Comparison of ENCODE assay signal across 8 cellular contexts in genomic region chr19:1449467-1450442, GRCh38. TPM values are rescaled to one million over a fixed set of nuclear protein-coding genes. Genes with fewer than 3 reads are reported as not detected.
DNase-seq lines count a peak whose midpoint lies in the region; ATAC-seq lines count a peak whose summit lies in the region.

APC2 (plus strand) TSS chr19:1450121; CDS start chr19:1453002, 2,881 bp downstream.

- H3K4me1 Mint-ChIP-seq in natural killer cell treated with Interleukin-12 subunit alpha and Interleukin-12 subunit beta and Interleukin-15 and Interleukin-18, amount 100 ng/mL, for 72 hours (ENCODE audit: low read depth in 2 of 2): peaks cover 3 to 20% of the 10 kb centered on the region in 2 donors

- H3K4me3 Mint-ChIP-seq in natural killer cell treated with Interleukin-12 subunit alpha and Interleukin-12 subunit beta and Interleukin-15 and Interleukin-18, amount 100 ng/mL, for 72 hours: peak within 1 kb of the TSS; percentile 58

- H3K27me3 Mint-ChIP-seq in natural killer cell treated with Interleukin-12 subunit alpha and Interleukin-12 subunit beta and Interleukin-15 and Interleukin-18, amount 100 ng/mL, for 72 hours: peaks cover 28 to 37% of the 10 kb centered on the region in 2 donors

- H3K36me3 Mint-ChIP-seq in natural killer cell treated with Interleukin-12 subunit alpha and Interleukin-12 subunit beta and Interleukin-15 and Interleukin-18, amount 100 ng/mL, for 72 hours: no peaks in the 10 kb centered on the region

- no peak within 1 kb of the TSS for H3K27ac Mint-ChIP-seq in natural killer cell treated with Interleukin-12 subunit alpha and Interleukin-12 subunit beta and Interleukin-15 and Interleukin-18, amount 100 ng/mL, for 72 hours

- ATAC-seq in natural killer cell treated with Interleukin-12 subunit alpha and Interleukin-12 subunit beta and Interleukin-15 and Interleukin-18, amount 100 ng/mL, for 72 hours: peak; percentile 36 to 60
- no peak for ATAC-seq in HG02840 (IDR thresholded peaks at IDR 0.05; ENCODE audit: low FRiP score, unreplicated experiment)
- ATAC-seq in HG03565 (IDR thresholded peaks at IDR 0.05; ENCODE audit: unreplicated experiment): no peak
- no peak for ATAC-seq in HG03108 (IDR thresholded peaks at IDR 0.05; ENCODE audit: unreplicated experiment)
- ATAC-seq in HG03045 (IDR thresholded peaks at IDR 0.05; ENCODE audit: unreplicated experiment): no peak

- H3K9me3 Mint-ChIP-seq in natural killer cell treated with Interleukin-12 subunit alpha and Interleukin-12 subunit beta and Interleukin-15 and Interleukin-18, amount 100 ng/mL, for 72 hours: no peaks in the 10 kb centered on the region

- DNase-seq in COR-L47 (lab: John Stamatoyannopoulos, UW) (peak; percentile 88), NCI-H1092 treated with DMSO at 0.1 percent for 48 hours (lab: John Stamatoyannopoulos, UW) (peak; percentile 84), amygdala (lab: John Stamatoyannopoulos, UW) (peak in 55 of 56 donors; percentile 39 to 91 (median 80))
- no peak for DNase-seq in natural killer cell treated with Interleukin-12 subunit alpha and Interleukin-12 subunit beta and Interleukin-15 and Interleukin-18, amount 100 ng/mL, for 72 hours (ENCODE audit: low spot score)

RNA-seq across cellular contexts. Expression of gene APC2, which starts in this region (rescaled TPM):
- total RNA-seq in natural killer cell treated with Interleukin-12 subunit alpha and Interleukin-12 subunit beta and Interleukin-15 and Interleukin-18, amount 100 ng/mL, for 72 hours: under 1 TPM; 0.05 to 0.17 TPM

Comparison
In these comparisons a context has a peak if more than half of its experiments do, and no peak if none do; other contexts are left out.
1. Peak in ATAC-seq in natural killer cell treated with Interleukin-12 subunit alpha and Interleukin-12 subunit beta and Interleukin-15 and Interleukin-18, amount 100 ng/mL, for 72 hours; RNA of the gene not detected or under 1 TPM.